ENCODE assay signal across 1 cellular context in genomic region chr16:30046178-30046577, GRCh38.
TF ChIP-seq lines count a peak whose summit lies in the region.

No MANE protein-coding gene starts in this region.

TF ChIP-seq in HepG2, 621 proteins besides CTCF, POLR2A, EP300 and RAD21 (continued from another document):
- TF ChIP-seq, protein P1, sequence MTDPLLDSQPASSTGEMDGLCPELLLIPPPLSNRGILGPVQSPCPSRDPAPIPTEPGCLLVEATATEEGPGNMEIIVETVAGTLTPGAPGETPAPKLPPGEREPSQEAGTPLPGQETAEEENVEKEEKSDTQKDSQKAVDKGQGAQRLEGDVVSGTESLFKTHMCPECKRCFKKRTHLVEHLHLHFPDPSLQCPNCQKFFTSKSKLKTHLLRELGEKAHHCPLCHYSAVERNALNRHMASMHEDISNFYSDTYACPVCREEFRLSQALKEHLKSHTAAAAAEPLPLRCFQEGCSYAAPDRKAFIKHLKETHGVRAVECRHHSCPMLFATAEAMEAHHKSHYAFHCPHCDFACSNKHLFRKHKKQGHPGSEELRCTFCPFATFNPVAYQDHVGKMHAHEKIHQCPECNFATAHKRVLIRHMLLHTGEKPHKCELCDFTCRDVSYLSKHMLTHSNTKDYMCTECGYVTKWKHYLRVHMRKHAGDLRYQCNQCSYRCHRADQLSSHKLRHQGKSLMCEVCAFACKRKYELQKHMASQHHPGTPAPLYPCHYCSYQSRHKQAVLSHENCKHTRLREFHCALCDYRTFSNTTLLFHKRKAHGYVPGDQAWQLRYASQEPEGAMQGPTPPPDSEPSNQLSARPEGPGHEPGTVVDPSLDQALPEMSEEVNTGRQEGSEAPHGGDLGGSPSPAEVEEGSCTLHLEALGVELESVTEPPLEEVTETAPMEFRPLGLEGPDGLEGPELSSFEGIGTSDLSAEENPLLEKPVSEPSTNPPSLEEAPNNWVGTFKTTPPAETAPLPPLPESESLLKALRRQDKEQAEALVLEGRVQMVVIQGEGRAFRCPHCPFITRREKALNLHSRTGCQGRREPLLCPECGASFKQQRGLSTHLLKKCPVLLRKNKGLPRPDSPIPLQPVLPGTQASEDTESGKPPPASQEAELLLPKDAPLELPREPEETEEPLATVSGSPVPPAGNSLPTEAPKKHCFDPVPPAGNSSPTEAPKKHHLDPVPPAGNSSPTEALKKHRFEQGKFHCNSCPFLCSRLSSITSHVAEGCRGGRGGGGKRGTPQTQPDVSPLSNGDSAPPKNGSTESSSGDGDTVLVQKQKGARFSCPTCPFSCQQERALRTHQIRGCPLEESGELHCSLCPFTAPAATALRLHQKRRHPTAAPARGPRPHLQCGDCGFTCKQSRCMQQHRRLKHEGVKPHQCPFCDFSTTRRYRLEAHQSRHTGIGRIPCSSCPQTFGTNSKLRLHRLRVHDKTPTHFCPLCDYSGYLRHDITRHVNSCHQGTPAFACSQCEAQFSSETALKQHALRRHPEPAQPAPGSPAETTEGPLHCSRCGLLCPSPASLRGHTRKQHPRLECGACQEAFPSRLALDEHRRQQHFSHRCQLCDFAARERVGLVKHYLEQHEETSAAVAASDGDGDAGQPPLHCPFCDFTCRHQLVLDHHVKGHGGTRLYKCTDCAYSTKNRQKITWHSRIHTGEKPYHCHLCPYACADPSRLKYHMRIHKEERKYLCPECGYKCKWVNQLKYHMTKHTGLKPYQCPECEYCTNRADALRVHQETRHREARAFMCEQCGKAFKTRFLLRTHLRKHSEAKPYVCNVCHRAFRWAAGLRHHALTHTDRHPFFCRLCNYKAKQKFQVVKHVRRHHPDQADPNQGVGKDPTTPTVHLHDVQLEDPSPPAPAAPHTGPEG (CRISPR knock-in tag; IDR thresholded peaks at IDR 0.05): no peak
- TF ChIP-seq HIVEP1 (CRISPR knock-in tag; IDR thresholded peaks at IDR 0.05): 0 out of 2 replicates have a peak, but pooled peaks have one; percentile 29
- no peak for TF ChIP-seq ZBED4 (CRISPR knock-in tag; IDR thresholded peaks at IDR 0.05; ENCODE audit: borderline replicate concordance)
- peak; percentile 51; the same call in 1 of the 2 replicates for TF ChIP-seq TCF7 (IDR thresholded peaks at IDR 0.05; ENCODE audit: low read depth)
- TF ChIP-seq, protein P2, sequence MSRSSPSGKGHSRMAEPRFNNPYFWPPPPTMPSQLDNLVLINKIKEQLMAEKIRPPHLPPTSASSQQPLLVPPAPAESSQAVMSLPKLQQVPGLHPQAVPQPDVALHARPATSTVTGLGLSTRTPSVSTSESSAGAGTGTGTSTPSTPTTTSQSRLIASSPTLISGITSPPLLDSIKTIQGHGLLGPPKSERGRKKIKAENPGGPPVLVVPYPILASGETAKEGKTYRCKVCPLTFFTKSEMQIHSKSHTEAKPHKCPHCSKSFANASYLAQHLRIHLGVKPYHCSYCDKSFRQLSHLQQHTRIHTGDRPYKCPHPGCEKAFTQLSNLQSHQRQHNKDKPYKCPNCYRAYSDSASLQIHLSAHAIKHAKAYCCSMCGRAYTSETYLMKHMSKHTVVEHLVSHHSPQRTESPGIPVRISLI (CRISPR knock-in tag; IDR thresholded peaks at IDR 0.05; ENCODE audit: borderline replicate concordance): no peak
- no peak for TF ChIP-seq ZNF768 (CRISPR knock-in tag; IDR thresholded peaks at IDR 0.05)
- TF ChIP-seq FOSL2 (CRISPR knock-in tag; IDR thresholded peaks at IDR 0.05): no peak
- no peak for TF ChIP-seq ZNF274 (CRISPR knock-in tag; IDR thresholded peaks at IDR 0.05)
- no peak for TF ChIP-seq GRHL1 (CRISPR knock-in tag; conservative IDR thresholded peaks at IDR 0.05)
- TF ChIP-seq ZSCAN25 (CRISPR knock-in tag; IDR thresholded peaks at IDR 0.05): 0 out of 2 replicates have a peak, but pooled peaks have one; percentile 56
- TF ChIP-seq GFI1 (CRISPR knock-in tag; IDR thresholded peaks at IDR 0.05; ENCODE audit: borderline replicate concordance): no peak
- no peak for TF ChIP-seq ZFP36 (IDR thresholded peaks at IDR 0.05; ENCODE audit: borderline replicate concordance, low read depth, low read length, partially characterized antibody)
- TF ChIP-seq SMAD9 (CRISPR knock-in tag; IDR thresholded peaks at IDR 0.05): no peak
- TF ChIP-seq TBX2 (CRISPR knock-in tag; IDR thresholded peaks at IDR 0.05; ENCODE audit: borderline replicate concordance): peak; percentile 45; the same call in 1 of the 2 replicates
- TF ChIP-seq ZNF614 (CRISPR knock-in tag; IDR thresholded peaks at IDR 0.05; ENCODE audit: borderline replicate concordance): no peak
